31 cellular contexts compared by ENCODE assay signal in the genomic region with DNA sequence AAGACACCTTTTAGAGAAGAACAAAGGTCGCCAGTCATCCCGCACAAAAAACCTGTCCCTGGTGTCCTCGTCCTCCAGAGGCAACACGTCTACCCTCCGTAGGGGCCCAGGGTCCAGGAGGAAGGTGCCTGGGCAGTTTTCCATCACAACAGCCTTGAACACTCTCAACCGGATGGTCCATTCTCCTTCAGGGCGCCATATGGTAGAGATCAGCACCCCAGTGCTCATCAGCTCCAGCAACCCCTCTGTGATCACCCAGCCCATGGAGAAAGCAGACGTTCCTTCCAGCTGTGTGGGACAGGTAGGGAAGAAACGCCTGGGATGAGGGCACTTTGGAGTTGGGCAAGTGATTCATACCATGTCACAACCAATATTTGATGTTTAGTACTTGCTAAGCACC.
DNase-seq lines count a peak whose midpoint lies in the region; ATAC-seq and TF ChIP-seq lines count a peak whose summit lies in the region.
"Had no signal": no experiment of that assay in that cellular context is flagged by ENCODE, and none has a peak within 500 bp of the region (broad histone marks: within the 10 kb centered on the region; RNA-seq: fewer than 3 reads in every experiment).

No MANE protein-coding gene starts in this region.

- no peaks in the 10 kb centered on the region for H3K79me1 ChIP-seq in mesenchymal stem cell (replicated peaks; ENCODE audit: low read length, poor library complexity, severe bottlenecking)
- H3K79me1 ChIP-seq in neuronal stem cell (ENCODE audit: low read depth, low read length): no peaks in the 10 kb centered on the region

- H2BK12ac ChIP-seq in mesenchymal stem cell (ENCODE audit: low read length in 2 of 2) (peak overlapping the region in 1 of 2 experiments; percentile 2), neuronal stem cell (ENCODE audit: low read length) (no peak overlapping the region)

- H3K27me3 ChIP-seq in esophagus muscularis mucosa (no peaks in the 10 kb centered on the region), mesenchymal stem cell (ENCODE audit: control insufficient read depth in 1 of 2, insufficient read depth in 1 of 2, low read length in 2 of 2) (no peaks in the 10 kb centered on the region), neuronal stem cell (ENCODE audit: control insufficient read depth in 3 of 3, insufficient read depth in 3 of 3, low read depth in 1 of 3, low read length in 3 of 3) (no peaks in the 10 kb centered on the region)
- H3K27me3 ChIP-seq: BLaER1; BLaER1 treated with 17β-estradiol and CSF1 and Interleukin-3, amounts not matched to agents 10 nM and 100 nM had no signal

- WGBS in esophagus muscularis mucosa: 86% methylated on average over 9 of the region's 9 CpGs
- 89% methylated on average over 7 of the region's 9 CpGs for WGBS in mesenchymal stem cell
- WGBS in neuronal stem cell (ENCODE audit: extremely low coverage in 2 of 2, insufficient read length in 2 of 2, insufficient replicate concordance in 1 of 2), 2 donors: no CpG with 5 or more reads among the region's 9 CpGs

- H3K18ac ChIP-seq in mesenchymal stem cell (ENCODE audit: low read depth in 1 of 2, low read length in 2 of 2): peak overlapping the region in 1 of 2 experiments; percentile 18
- H3K18ac ChIP-seq in neuronal stem cell (ENCODE audit: low read length): peak overlapping the region; percentile 23

- H3K4ac ChIP-seq in mesenchymal stem cell (ENCODE audit: low read depth in 1 of 2, low read length in 2 of 2) (no peak overlapping the region), neuronal stem cell (ENCODE audit: low read length) (no peak overlapping the region)

- TF ChIP-seq POLR2A in esophagus muscularis mucosa (IDR thresholded peaks at IDR 0.05; ENCODE audit: low read depth): no peak

- ATAC-seq in HG03354 (IDR thresholded peaks at IDR 0.05; ENCODE audit: poor library complexity, severe bottlenecking, unreplicated experiment) (no peak), GM18868 (IDR thresholded peaks at IDR 0.05; ENCODE audit: unreplicated experiment) (no peak)
- ATAC-seq: A549; CD8-positive, alpha-beta T cell had no signal

- H2AFZ ChIP-seq in mesenchymal stem cell (ENCODE audit: low read depth, low read length) (no peak overlapping the region), neuronal stem cell (ENCODE audit: low read length) (no peak overlapping the region)

- DNase-seq in esophagus muscularis mucosa (ENCODE audit: extremely low spot score) (peak; percentile 90), mesenchymal stem cell (no peak), neuronal stem cell (ENCODE audit: low spot score) (no peak), NCI-H1105 treated with DMSO at 0.1 percent for 48 hours (lab: John Stamatoyannopoulos, UW) (no peak)
- DNase-seq: 8988T; ACHN; AML-193; BE2C; C1 segment of cervical spinal cord; Caco-2; Calu3; CD4-positive, alpha-beta memory T cell; CD4-positive, alpha-beta T cell; CD4-positive, CD25-positive, alpha-beta regulatory T cell; CD8-positive, alpha-beta memory T cell; CD8-positive, alpha-beta T cell; COR-L47; DMS 273 treated with DMSO at 0.1 percent for 48 hours; DMS153; DMS53; DMS79; DMS79 treated with DMSO at 0.1 percent for 48 hours; DND-41; EL had no signal

- H4K8ac ChIP-seq in mesenchymal stem cell (ENCODE audit: low read length): no peak overlapping the region
- H4K8ac ChIP-seq in neuronal stem cell (ENCODE audit: low read depth, low read length): no peak overlapping the region

- H3K9me3 ChIP-seq in esophagus muscularis mucosa (no peaks in the 10 kb centered on the region), mesenchymal stem cell (ENCODE audit: control insufficient read depth, low read length) (no peaks in the 10 kb centered on the region), neuronal stem cell (replicated peaks in 1 of 2; ENCODE audit: control insufficient read depth in 2 of 2, insufficient read depth in 1 of 2, low read depth in 1 of 2, low read length in 2 of 2) (no peaks in the 10 kb centered on the region)
- H3K9me3 ChIP-seq: A549, BE2C, BLaER1, Caco-2 had no signal

- H4K91ac ChIP-seq in mesenchymal stem cell (ENCODE audit: low read length): no peak overlapping the region
- no peak overlapping the region for H4K91ac ChIP-seq in neuronal stem cell (ENCODE audit: low read depth, low read length, poor library complexity)

- H2AK5ac ChIP-seq in mesenchymal stem cell (ENCODE audit: low read length, severe bottlenecking) (no peak overlapping the region), neuronal stem cell (ENCODE audit: low read depth, low read length) (no peak overlapping the region)

- H2BK5ac ChIP-seq in mesenchymal stem cell (ENCODE audit: low read depth, low read length, poor library complexity, severe bottlenecking) (no peak overlapping the region), neuronal stem cell (ENCODE audit: low read length) (no peak overlapping the region)

- H3K14ac ChIP-seq in mesenchymal stem cell (ENCODE audit: low read length in 2 of 2) (peak overlapping the region in 1 of 2 experiments; percentile 55), neuronal stem cell (ENCODE audit: low read length) (no peak overlapping the region)

- no peak for TF ChIP-seq EP300 in esophagus muscularis mucosa (IDR thresholded peaks at IDR 0.05)

- H3K36me3 ChIP-seq in esophagus muscularis mucosa (no peaks in the 10 kb centered on the region), mesenchymal stem cell (ENCODE audit: control insufficient read depth in 1 of 2, insufficient read depth in 2 of 2, low read depth in 1 of 2, low read length in 2 of 2) (peaks cover 0 to 4% of the 10 kb centered on the region in 2 experiments), neuronal stem cell (replicated peaks in 1 of 2; ENCODE audit: control insufficient read depth in 2 of 2, insufficient read depth in 2 of 2, low read length in 2 of 2) (no peaks in the 10 kb centered on the region)
- H3K36me3 ChIP-seq: BE2C; BLaER1; BLaER1 treated with 17β-estradiol and CSF1 and Interleukin-3, amounts not matched to agents 10 nM and 100 nM had no signal

- H3K4me1 ChIP-seq in esophagus muscularis mucosa (peaks cover 0 to 3% (median 0%) of the 10 kb centered on the region in 4 donors), mesenchymal stem cell (ENCODE audit: control insufficient read depth, insufficient read depth, low read depth, low read length) (no peaks in the 10 kb centered on the region), neuronal stem cell (ENCODE audit: control insufficient read depth in 2 of 2, insufficient read depth in 1 of 2, low read depth in 1 of 2, low read length in 2 of 2) (peaks cover 0 to 1% of the 10 kb centered on the region in 2 donors)
- H3K4me1 ChIP-seq: A549, BE2C had no signal

- H3K9ac ChIP-seq in mesenchymal stem cell (ENCODE audit: low read length) (no peak overlapping the region), neuronal stem cell (ENCODE audit: low read depth, low read length, poor library complexity) (no peak overlapping the region)
- H3K9ac ChIP-seq: BLaER1; BLaER1 treated with 17β-estradiol and CSF1 and Interleukin-3, amounts not matched to agents 10 nM and 100 nM had no signal

- H3K27ac ChIP-seq in esophagus muscularis mucosa (replicated peaks in 1 of 4): no peak overlapping the region
- no peak overlapping the region for H3K27ac ChIP-seq in mesenchymal stem cell (ENCODE audit: low read length, poor library complexity, severe bottlenecking)
- H3K27ac ChIP-seq in neuronal stem cell (replicated peaks; ENCODE audit: low read length): no peak overlapping the region
- H3K27ac ChIP-seq: 22Rv1; A549; BLaER1; BLaER1 treated with 17β-estradiol and CSF1 and Interleukin-3, amounts not matched to agents 10 nM and 100 nM; C4-2B had no signal

- H2BK15ac ChIP-seq in mesenchymal stem cell (ENCODE audit: low read depth, poor library complexity, severe bottlenecking): peak overlapping the region; percentile 1
- no peak overlapping the region for H2BK15ac ChIP-seq in neuronal stem cell (ENCODE audit: low read length)

- H3K4me2 ChIP-seq in mesenchymal stem cell (ENCODE audit: low read length, poor library complexity, severe bottlenecking) (no peak overlapping the region), neuronal stem cell (ENCODE audit: insufficient read depth, low read length, poor library complexity, severe bottlenecking) (no peak overlapping the region)
- H3K4me2 ChIP-seq: A549; BLaER1; BLaER1 treated with 17β-estradiol and CSF1 and Interleukin-3, amounts not matched to agents 10 nM and 100 nM had no signal

- intact Hi-C loops in esophagus muscularis mucosa (cut with DNase I): no loop called here

- H2BK120ac ChIP-seq in mesenchymal stem cell (ENCODE audit: low read depth, low read length) (no peak overlapping the region), neuronal stem cell (ENCODE audit: low read depth, low read length) (no peak overlapping the region)

- no peak overlapping the region for H3K4me3 ChIP-seq in esophagus muscularis mucosa
- H3K4me3 ChIP-seq in mesenchymal stem cell (ENCODE audit: insufficient read depth in 1 of 2, low read depth in 1 of 2, low read length in 2 of 2): no peak overlapping the region
- no peak overlapping the region for H3K4me3 ChIP-seq in neuronal stem cell (ENCODE audit: low read length in 2 of 2)
- H3K4me3 ChIP-seq: A549; BLaER1; BLaER1 treated with 17β-estradiol and CSF1 and Interleukin-3, amounts not matched to agents 10 nM and 100 nM had no signal

- H3K23ac ChIP-seq in mesenchymal stem cell (ENCODE audit: low read length in 2 of 2) (no peak overlapping the region), neuronal stem cell (ENCODE audit: low read depth, low read length, poor library complexity) (peak overlapping the region; percentile 18)

- no peak for TF ChIP-seq CTCF in esophagus muscularis mucosa (IDR thresholded peaks at IDR 0.05)
